Comparison of ENCODE assay signal across 9 cellular contexts in the genomic region with DNA sequence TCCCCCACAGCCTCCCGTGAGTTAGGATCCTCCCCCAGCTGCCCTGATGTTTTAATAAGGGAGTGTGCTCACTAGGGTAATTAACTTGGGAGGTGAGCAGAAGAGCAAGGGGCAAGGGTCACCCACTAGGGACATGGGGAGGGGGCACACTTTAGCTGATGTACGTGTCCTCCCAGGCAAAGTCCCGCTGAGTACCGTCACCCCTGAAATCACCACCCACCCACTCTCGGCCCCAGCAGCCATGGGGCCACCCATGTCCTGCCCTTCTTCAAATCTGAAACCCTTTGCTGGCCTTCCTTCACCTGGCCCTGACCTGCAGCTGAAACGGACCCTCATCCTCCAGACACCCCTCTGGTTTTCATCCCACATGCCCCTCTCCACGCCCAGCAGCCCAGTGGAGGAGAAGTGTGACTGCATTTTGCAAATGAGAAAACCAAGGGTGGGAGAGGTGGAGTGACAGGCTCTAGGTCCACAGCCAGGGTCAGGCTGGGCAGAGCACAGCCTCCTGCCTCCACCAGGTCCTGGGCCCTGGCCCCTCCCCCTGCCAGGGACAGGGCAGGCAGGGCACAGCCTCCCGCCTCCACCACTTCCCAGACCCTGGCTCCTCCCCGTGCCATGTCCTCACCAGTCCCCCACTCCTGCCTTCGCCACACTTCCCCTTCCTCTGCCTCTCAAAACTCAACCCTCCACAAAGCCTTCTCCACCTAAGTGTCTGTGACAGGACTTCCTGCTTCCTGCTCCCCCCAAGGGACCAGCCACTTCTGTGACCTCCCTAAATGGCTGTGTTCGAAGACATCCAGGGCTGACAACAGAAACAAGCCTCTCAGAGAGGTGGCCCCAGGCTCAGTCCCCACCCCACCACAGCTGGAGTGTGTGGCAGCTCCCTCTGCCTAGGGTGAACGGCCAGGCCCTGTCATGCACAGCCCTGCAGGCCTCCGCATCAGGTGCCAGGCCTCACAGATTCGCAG. TPM values are rescaled to one million over a fixed set of nuclear protein-coding genes. Genes with fewer than 3 reads are reported as not detected.
DNase-seq lines count a peak whose midpoint lies in the region; ATAC-seq lines count a peak whose summit lies in the region.
"Had no signal": no experiment of that assay in that cellular context is flagged by ENCODE, and none has a peak within 500 bp of the region (broad histone marks: within the 10 kb centered on the region; RNA-seq: fewer than 3 reads in every experiment).

No MANE protein-coding gene starts in this region.

- no peaks in the 10 kb centered on the region for H3K27me3 ChIP-seq in naive thymus-derived CD4-positive, alpha-beta T cell (ENCODE audit: control insufficient read depth in 2 of 2, insufficient read depth in 2 of 2, low read length in 2 of 2)
- H3K27me3 ChIP-seq in trophoblast cell (ENCODE audit: insufficient read depth, low read length): no peaks in the 10 kb centered on the region

- no peak overlapping the region for H2BK5ac ChIP-seq in trophoblast cell (ENCODE audit: low read depth, low read length, poor library complexity)

- no peak overlapping the region for H3K14ac ChIP-seq in trophoblast cell (ENCODE audit: low read length)

- peak overlapping the region; percentile 76 for H3K27ac ChIP-seq in naive thymus-derived CD4-positive, alpha-beta T cell (ENCODE audit: low read depth, low read length)
- no peak overlapping the region for H3K27ac ChIP-seq in trophoblast cell (ENCODE audit: low read depth, low read length)
- H3K27ac ChIP-seq: PC-9 had no signal

- no peaks in the 10 kb centered on the region for H3K27me3 Mint-ChIP-seq in activated naive CD8-positive, alpha-beta T cell treated with anti-CD3 and anti-CD28 coated beads, Interleukin-2, amount 50 U/mL, for 24 hours
- H3K27me3 Mint-ChIP-seq in naive thymus-derived CD4-positive, alpha-beta T cell: no peaks in the 10 kb centered on the region

- H3K4me2 ChIP-seq in trophoblast cell (ENCODE audit: low read length): no peak overlapping the region
- H3K4me2 ChIP-seq: PC-9 had no signal

- no peak overlapping the region for H4K8ac ChIP-seq in trophoblast cell (ENCODE audit: low read depth, low read length)

- no peak overlapping the region for H3K4ac ChIP-seq in trophoblast cell (ENCODE audit: low read depth, low read length)

- peaks cover 31% of the 10 kb centered on the region for H3K4me1 Mint-ChIP-seq in activated naive CD8-positive, alpha-beta T cell treated with anti-CD3 and anti-CD28 coated beads, Interleukin-2, amount 50 U/mL, for 24 hours
- peaks cover 17 to 59% (median 35%) of the 10 kb centered on the region in 7 donors for H3K4me1 Mint-ChIP-seq in naive thymus-derived CD4-positive, alpha-beta T cell

- no peaks in the 10 kb centered on the region for H3K9me3 Mint-ChIP-seq in activated naive CD8-positive, alpha-beta T cell treated with anti-CD3 and anti-CD28 coated beads, Interleukin-2, amount 50 U/mL, for 24 hours
- peaks cover 0 to 3% (median 0%) of the 10 kb centered on the region in 11 donors for H3K9me3 Mint-ChIP-seq in naive thymus-derived CD4-positive, alpha-beta T cell

- no peaks in the 10 kb centered on the region for H3K36me3 Mint-ChIP-seq in activated naive CD8-positive, alpha-beta T cell treated with anti-CD3 and anti-CD28 coated beads, Interleukin-2, amount 50 U/mL, for 24 hours (ENCODE audit: low read depth)
- peaks cover 0 to 10% (median 0%) of the 10 kb centered on the region in 5 donors for H3K36me3 Mint-ChIP-seq in naive thymus-derived CD4-positive, alpha-beta T cell

- no peaks in the 10 kb centered on the region for H3K79me2 ChIP-seq in trophoblast cell (ENCODE audit: control insufficient read depth, insufficient read depth, low read length, poor library complexity)

- H3K27ac Mint-ChIP-seq in activated naive CD8-positive, alpha-beta T cell treated with anti-CD3 and anti-CD28 coated beads, Interleukin-2, amount 50 U/mL, for 24 hours: peak overlapping the region; percentile 94
- H3K27ac Mint-ChIP-seq in naive thymus-derived CD4-positive, alpha-beta T cell: peak overlapping the region; percentile 84 to 99 (median 95)

- H2BK12ac ChIP-seq in trophoblast cell (ENCODE audit: low read length): no peak overlapping the region

- peak; percentile 96 for ATAC-seq in GM18861 (IDR thresholded peaks at IDR 0.05; ENCODE audit: unreplicated experiment)
- ATAC-seq in HG02623 (IDR thresholded peaks at IDR 0.05; ENCODE audit: unreplicated experiment): peak; percentile 88
- peak; percentile 57 for ATAC-seq in activated naive CD8-positive, alpha-beta T cell treated with anti-CD3 and anti-CD28 coated beads, Interleukin-2, amount 50 U/mL, for 24 hours
- ATAC-seq in naive thymus-derived CD4-positive, alpha-beta T cell: peak; percentile 83

- peaks cover 0 to 19% (median 0%) of the 10 kb centered on the region in 3 experiments for H3K36me3 ChIP-seq in naive thymus-derived CD4-positive, alpha-beta T cell (ENCODE audit: control insufficient read depth in 2 of 3, insufficient read depth in 3 of 3, low read length in 3 of 3)
- no peaks in the 10 kb centered on the region for H3K36me3 ChIP-seq in trophoblast cell (ENCODE audit: control insufficient read depth in 1 of 2, insufficient read depth in 2 of 2, low read length in 2 of 2)

- no peak overlapping the region for H3K23ac ChIP-seq in trophoblast cell (ENCODE audit: low read length)

- H3K9ac ChIP-seq in trophoblast cell (ENCODE audit: low read length): no peak overlapping the region

- no peak overlapping the region for H3K18ac ChIP-seq in trophoblast cell (ENCODE audit: low read length)

- intact Hi-C loops in naive thymus-derived CD4-positive, alpha-beta T cell (cut with micrococcal nuclease): loop anchor here (1.0 kb wide), 1 partner anchor 14 kb away; no protein-coding TSS in a partner anchor

- POLR2A ChIA-PET in naive thymus-derived CD4-positive, alpha-beta T cell (lab: Charles Lee): interaction anchor here (1.0 to 6.1 kb wide), 2 partner anchors 14 to 44 kb away, joined by 3 to 50 read pairs; a partner anchor contains a TSS

- no peak overlapping the region for H4K91ac ChIP-seq in trophoblast cell (ENCODE audit: low read depth, low read length)

- WGBS in trophoblast cell (ENCODE audit: extremely low coverage, insufficient coverage, insufficient read length): no CpG with 5 or more reads among the region's 14 CpGs

- CTCF ChIA-PET in naive thymus-derived CD4-positive, alpha-beta T cell (lab: Charles Lee): interaction anchor here (0.5 to 0.7 kb wide), 2 partner anchors 8 to 1106 kb away, joined by 3 read pairs; no protein-coding TSS in a partner anchor

- peaks cover 25 to 46% of the 10 kb centered on the region in 2 donors for H3K4me1 ChIP-seq in naive thymus-derived CD4-positive, alpha-beta T cell (ENCODE audit: control insufficient read depth in 2 of 2, insufficient read depth in 2 of 2, low read length in 2 of 2)
- H3K4me1 ChIP-seq in trophoblast cell (ENCODE audit: control insufficient read depth in 1 of 2, insufficient read depth in 2 of 2, low read length in 2 of 2): no peaks in the 10 kb centered on the region

- no peak overlapping the region for H3K4me3 Mint-ChIP-seq in activated naive CD8-positive, alpha-beta T cell treated with anti-CD3 and anti-CD28 coated beads, Interleukin-2, amount 50 U/mL, for 24 hours
- peak overlapping the region; percentile 37 to 86 (median 74) for H3K4me3 Mint-ChIP-seq in naive thymus-derived CD4-positive, alpha-beta T cell

- no peaks in the 10 kb centered on the region for H3K9me3 ChIP-seq in naive thymus-derived CD4-positive, alpha-beta T cell (ENCODE audit: control insufficient read depth in 2 of 3, low read length in 3 of 3)
- peaks cover 1% of the 10 kb centered on the region for H3K9me3 ChIP-seq in trophoblast cell (ENCODE audit: insufficient read depth, low read depth, low read length)

- DNase-seq in NOMO-1 (lab: John Stamatoyannopoulos, UW; ENCODE audit: unreplicated experiment in 2 of 2) (peak; percentile 66 to 80), trophoblast cell (no peak), COLO668 (lab: John Stamatoyannopoulos, UW; ENCODE audit: unreplicated experiment) (no peak), HuH-7.5 (ENCODE audit: low spot score) (no peak)
- DNase-seq in activated naive CD8-positive, alpha-beta T cell treated with anti-CD3 and anti-CD28 coated beads, Interleukin-2, amount 50 U/mL, for 24 hours: peak; percentile 44
- peak in 8 of 9 donors; percentile 19 to 74 (median 64) for DNase-seq in naive thymus-derived CD4-positive, alpha-beta T cell

- no peak overlapping the region for H2AK5ac ChIP-seq in trophoblast cell (ENCODE audit: low read length)

- no peak overlapping the region for H2AFZ ChIP-seq in trophoblast cell (ENCODE audit: insufficient read depth, low read length, poor library complexity)
- H2AFZ ChIP-seq: PC-9 had no signal

- no peaks in the 10 kb centered on the region for H3K79me1 ChIP-seq in trophoblast cell (ENCODE audit: low read length)

- H3K4me3 ChIP-seq in naive thymus-derived CD4-positive, alpha-beta T cell (ENCODE audit: low read length): no peak overlapping the region
- H3K4me3 ChIP-seq in trophoblast cell (ENCODE audit: low read depth, low read length): no peak overlapping the region
- H3K4me3 ChIP-seq: PC-9 had no signal

- no peak overlapping the region for H2BK120ac ChIP-seq in trophoblast cell (ENCODE audit: insufficient read depth, low read length, poor library complexity)

- H4K12ac ChIP-seq in trophoblast cell (ENCODE audit: low read depth, low read length): no peak overlapping the region

RNA-seq across cellular contexts. Expression of a gene that starts 15.1 kb away (rescaled TPM):
- total RNA-seq in naive thymus-derived CD4-positive, alpha-beta T cell: 10 to 100 TPM; 33.1 to 51.7 (median 38.4) TPM
- 10 to 100 TPM; 39.7 to 44.7 TPM for polyA plus RNA-seq in naive thymus-derived CD4-positive, alpha-beta T cell
- polyA plus RNA-seq in trophoblast cell (2013): 0.05 and 0.10 TPM in 2 replicates

RNA-seq across cellular contexts. Expression of a gene that starts 39.1 kb away (rescaled TPM):
- total RNA-seq in naive thymus-derived CD4-positive, alpha-beta T cell: not detected
- polyA plus RNA-seq in naive thymus-derived CD4-positive, alpha-beta T cell: not detected
- polyA plus RNA-seq in trophoblast cell (2013): not detected in 2 replicates

RNA-seq across cellular contexts. Expression of a gene that starts 50.3 kb away (rescaled TPM):
- 10 to 100 TPM; 28.2 to 47.3 (median 38.8) TPM for total RNA-seq in naive thymus-derived CD4-positive, alpha-beta T cell
- 10 to 100 TPM; 70.2 to 74.6 TPM for polyA plus RNA-seq in naive thymus-derived CD4-positive, alpha-beta T cell
- polyA plus RNA-seq in trophoblast cell (2013): 60.5 and 62.0 TPM in 2 replicates

Comparison
In these comparisons a context has a peak if more than half of its experiments do, and no peak if none do; other contexts are left out.
1. DNase-seq: peak in NOMO-1 (2 of 2), activated naive CD8-positive, alpha-beta T cell treated with anti-CD3 and anti-CD28 coated beads, Interleukin-2, amount 50 U/mL, for 24 hours (single experiment) and naive thymus-derived CD4-positive, alpha-beta T cell (8 of 9); none in trophoblast cell (0 of 2), COLO668 (single experiment) and HuH-7.5 (single experiment).
2. Peak in every context shown above with its lines, with median percentiles within 50 percentile points of each other: ATAC-seq.